In genomic region chr6:45431314-45432058, GRCh38 we compare ENCODE assay signal across 1 cellular context.
TF ChIP-seq lines count a peak whose summit lies in the region.

No MANE protein-coding gene starts in this region.

TF ChIP-seq in IMR-90, 13 proteins besides CTCF, POLR2A, EP300 and RAD21:
- TF ChIP-seq FOS (IDR thresholded peaks at IDR 0.05; ENCODE audit: low read depth, low read length) (no peak), CEBPB (IDR thresholded peaks at IDR 0.05; ENCODE audit: low read depth, low read length) (0 out of 2 replicates have a peak, but pooled peaks have one; percentile 28)
